8 cellular contexts compared by ENCODE assay signal in the genomic region with DNA sequence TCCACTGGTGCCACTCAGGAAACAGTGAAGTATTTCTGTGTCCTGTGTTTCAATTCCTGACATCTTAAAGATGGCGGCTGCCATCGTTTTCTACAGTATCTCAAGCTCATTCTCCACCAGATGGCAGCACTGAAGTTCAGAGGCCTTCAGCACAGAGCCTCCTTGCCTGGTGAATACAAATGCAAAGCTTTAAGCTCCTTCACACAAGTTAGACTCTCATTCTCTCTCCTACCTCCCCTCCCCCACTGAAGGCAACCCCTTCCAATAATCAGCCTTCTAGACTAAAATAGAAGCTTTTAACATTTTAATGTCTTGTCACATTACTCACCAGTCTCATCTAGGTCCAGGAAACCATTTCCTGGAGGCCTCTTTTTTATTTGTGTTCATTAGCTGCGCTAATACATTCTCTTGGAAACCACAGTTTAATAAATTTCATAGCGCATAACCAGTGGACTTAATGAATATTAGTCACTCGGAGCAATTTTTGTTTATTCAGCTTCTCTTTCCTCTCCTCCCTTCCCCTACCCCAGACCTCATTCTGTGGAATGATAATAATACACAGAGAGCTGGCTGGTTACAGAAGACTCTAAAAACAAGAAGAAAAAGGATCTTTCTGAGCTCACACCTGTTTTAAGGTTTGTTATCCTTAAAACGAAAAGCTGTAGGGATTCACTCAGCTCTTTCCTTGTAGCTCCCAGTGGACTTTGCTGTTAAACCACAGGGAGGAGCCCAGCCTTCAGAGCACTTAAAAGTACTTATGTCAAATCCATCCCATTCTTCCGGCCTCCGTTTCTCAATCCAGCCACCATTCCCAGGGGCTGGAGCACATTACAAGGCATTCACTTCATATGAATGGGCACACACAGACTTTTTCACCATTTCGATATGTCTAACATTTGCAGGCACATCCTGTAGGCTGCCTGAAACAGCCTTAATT.
DNase-seq lines count a peak whose midpoint lies in the region; ATAC-seq and TF ChIP-seq lines count a peak whose summit lies in the region.

No MANE protein-coding gene starts in this region.

- DNase-seq in DMS153 (lab: John Stamatoyannopoulos, UW) (peak; percentile 44), NCI-H69 (lab: John Stamatoyannopoulos, UW) (peak; percentile 94), glutamatergic neuron (peak; percentile 63), prostate gland (ENCODE audit: low spot score) (peak; percentile 22), NCI-H2227 (lab: John Stamatoyannopoulos, UW; ENCODE audit: unreplicated experiment) (no peak)
- peak; percentile 1 for DNase-seq in activated T-helper 1 cell treated with anti-CD3 and anti-CD28 coated beads, Interleukin-12 subunit alpha, Interleukin-12 subunit beta, Interleukin-2, Interleukin-4 antibody, amounts not matched to agents 30 ng/mL and 10 ng/mL and 1 ng/mL, durations not matched to agents 14 hours and 24 hours and 36 hours (ENCODE audit: low spot score)

- H3K4me1 ChIP-seq in prostate gland (replicated peaks), result no peaks in the 10 kb centered on the region

- no peak overlapping the region for H3K4me3 Mint-ChIP-seq in activated T-helper 1 cell treated with anti-CD3 and anti-CD28 coated beads, Interleukin-12 subunit alpha, Interleukin-12 subunit beta, Interleukin-2, Interleukin-4 antibody, amounts not matched to agents 30 ng/mL and 10 ng/mL and 1 ng/mL, durations not matched to agents 14 hours and 24 hours and 36 hours
- H3K4me3 Mint-ChIP-seq in glutamatergic neuron (ENCODE audit: unreplicated experiment), result peak overlapping the region; percentile 50

- intact Hi-C loops in activated T-helper 1 cell treated with anti-CD3 and anti-CD28 coated beads, Interleukin-12 subunit alpha, Interleukin-12 subunit beta, Interleukin-2, Interleukin-4 antibody, amounts not matched to agents 30 ng/mL and 10 ng/mL and 1 ng/mL, durations not matched to agents 14 hours and 24 hours and 36 hours (cut with micrococcal nuclease), result loop anchor here (1.0 to 5.0 kb wide), 3 partner anchors 171 to 1191 kb away; no protein-coding TSS in a partner anchor
- intact Hi-C loops in prostate gland (cut with DNase I), result loop anchor here (10.0 kb wide), 1 partner anchor 171 kb away; no protein-coding TSS in a partner anchor

- H3K27me3 ChIP-seq in prostate gland (replicated peaks; ENCODE audit: insufficient read depth), result no peaks in the 10 kb centered on the region

- H3K4me3 ChIP-seq in prostate gland, result no peak overlapping the region

- H3K9me3 Mint-ChIP-seq in activated T-helper 1 cell treated with anti-CD3 and anti-CD28 coated beads, Interleukin-12 subunit alpha, Interleukin-12 subunit beta, Interleukin-2, Interleukin-4 antibody, amounts not matched to agents 30 ng/mL and 10 ng/mL and 1 ng/mL, durations not matched to agents 14 hours and 24 hours and 36 hours, result no peaks in the 10 kb centered on the region
- H3K9me3 Mint-ChIP-seq in glutamatergic neuron (ENCODE audit: unreplicated experiment), result peaks cover 3% of the 10 kb centered on the region

- H3K9me3 ChIP-seq in prostate gland, result no peaks in the 10 kb centered on the region

- peaks cover 2% of the 10 kb centered on the region for H3K27me3 Mint-ChIP-seq in activated T-helper 1 cell treated with anti-CD3 and anti-CD28 coated beads, Interleukin-12 subunit alpha, Interleukin-12 subunit beta, Interleukin-2, Interleukin-4 antibody, amounts not matched to agents 30 ng/mL and 10 ng/mL and 1 ng/mL, durations not matched to agents 14 hours and 24 hours and 36 hours (ENCODE audit: insufficient read depth)
- no peaks in the 10 kb centered on the region for H3K27me3 Mint-ChIP-seq in glutamatergic neuron (ENCODE audit: unreplicated experiment)

- WGBS in prostate gland, result 78% methylated on average over 9 of the region's 9 CpGs

- no peak for TF ChIP-seq POLR2A in prostate gland (IDR thresholded peaks at IDR 0.05)

- H3K4me1 Mint-ChIP-seq in activated T-helper 1 cell treated with anti-CD3 and anti-CD28 coated beads, Interleukin-12 subunit alpha, Interleukin-12 subunit beta, Interleukin-2, Interleukin-4 antibody, amounts not matched to agents 30 ng/mL and 10 ng/mL and 1 ng/mL, durations not matched to agents 14 hours and 24 hours and 36 hours (ENCODE audit: low read depth), result no peaks in the 10 kb centered on the region
- peaks cover 18% of the 10 kb centered on the region for H3K4me1 Mint-ChIP-seq in glutamatergic neuron (ENCODE audit: low read depth, unreplicated experiment)

- ATAC-seq in GM19372 (IDR thresholded peaks at IDR 0.05; ENCODE audit: low read depth, unreplicated experiment) (peak; percentile 99), HG03439 (IDR thresholded peaks at IDR 0.05; ENCODE audit: unreplicated experiment) (peak; percentile 89)

- peak; percentile 73 for TF ChIP-seq CTCF in glutamatergic neuron (IDR thresholded peaks at IDR 0.05; ENCODE audit: partially characterized antibody, unreplicated experiment)
- TF ChIP-seq CTCF in prostate gland (IDR thresholded peaks at IDR 0.05), result peak in 3 of 4 experiments; percentile 27 to 41 (median 31)

- H3K36me3 ChIP-seq in prostate gland, result no peaks in the 10 kb centered on the region

- no peak overlapping the region for H3K27ac ChIP-seq in prostate gland

- no peak overlapping the region for H3K27ac Mint-ChIP-seq in activated T-helper 1 cell treated with anti-CD3 and anti-CD28 coated beads, Interleukin-12 subunit alpha, Interleukin-12 subunit beta, Interleukin-2, Interleukin-4 antibody, amounts not matched to agents 30 ng/mL and 10 ng/mL and 1 ng/mL, durations not matched to agents 14 hours and 24 hours and 36 hours
- peak overlapping the region; percentile 59 for H3K27ac Mint-ChIP-seq in glutamatergic neuron (ENCODE audit: unreplicated experiment)

- H3K36me3 Mint-ChIP-seq in activated T-helper 1 cell treated with anti-CD3 and anti-CD28 coated beads, Interleukin-12 subunit alpha, Interleukin-12 subunit beta, Interleukin-2, Interleukin-4 antibody, amounts not matched to agents 30 ng/mL and 10 ng/mL and 1 ng/mL, durations not matched to agents 14 hours and 24 hours and 36 hours (ENCODE audit: low read depth), result no peaks in the 10 kb centered on the region
- peaks cover 10% of the 10 kb centered on the region for H3K36me3 Mint-ChIP-seq in glutamatergic neuron (ENCODE audit: unreplicated experiment)
